ENCODE assay signal across 32 cellular contexts in the genomic region with DNA sequence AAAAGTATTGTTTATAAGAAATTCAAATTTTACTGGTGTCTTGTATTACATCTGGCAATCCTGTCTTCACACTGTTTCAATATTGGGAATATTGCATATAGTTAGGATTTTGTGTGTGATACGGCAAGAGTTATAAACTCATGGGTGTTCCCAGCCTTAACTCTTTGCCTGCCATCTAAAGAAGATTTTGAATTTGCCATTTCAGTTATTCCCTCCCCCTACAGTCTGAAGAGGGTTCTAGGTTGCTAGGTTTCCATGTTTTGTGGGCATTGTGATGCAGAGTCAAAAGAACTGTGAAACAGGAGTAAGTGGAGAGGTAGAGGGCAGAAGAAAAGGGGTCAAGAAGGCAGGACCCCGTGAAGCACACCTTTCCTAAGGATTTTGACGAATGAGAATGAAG. TPM values are rescaled to one million over a fixed set of nuclear protein-coding genes. Genes with fewer than 3 reads are reported as not detected.
"Had no signal": no experiment of that assay in that cellular context is flagged by ENCODE, and none has a peak within 500 bp of the region (broad histone marks: within the 10 kb centered on the region; RNA-seq: fewer than 3 reads in every experiment).

A gene (plus strand): TSS at position 301 of the 400 bp plus-strand sequence. CDS start 6,190 bp downstream, outside the sequence.

- H3K9me3 Mint-ChIP-seq: activated CD4-positive, alpha-beta T cell treated with anti-CD3 and anti-CD28 coated beads, Interleukin-2, amount 10 ng/mL, durations not matched to agents 24 days and 14 days; activated naive CD4-positive, alpha-beta T cell treated with anti-CD3 and anti-CD28 coated beads, Interleukin-2, amount 50 U/mL, for 24 hours; activated T-cell treated with anti-CD3 and anti-CD28 coated beads, Interleukin-2, amount 50 U/mL, for 24 hours had no signal

- H3K27me3 ChIP-seq: ascending aorta, brain microvascular endothelial cell, colonic mucosa, esophagus squamous epithelium, gastroesophageal sphincter, heart right ventricle, hepatocyte had no signal

- H3K4me3 Mint-ChIP-seq: activated CD4-positive, alpha-beta memory T cell treated with anti-CD3 and anti-CD28 coated beads for 36 hours; activated CD4-positive, alpha-beta T cell treated with anti-CD3 and anti-CD28 coated beads for 36 hours; activated CD4-positive, alpha-beta T cell treated with anti-CD3 and anti-CD28 coated beads, Interleukin-2, amount 10 ng/mL, durations not matched to agents 24 days and 14 days; activated naive CD4-positive, alpha-beta T cell treated with anti-CD3 and anti-CD28 coated beads, Interleukin-2, amount 50 U/mL, for 24 hours; activated naive CD8-positive, alpha-beta T cell treated with anti-CD3 and anti-CD28 coated beads for 36 hours; activated T-cell treated with anti-CD3 and anti-CD28 coated beads, Interleukin-2, amount 50 U/mL, for 24 hours had no signal

- H2AFZ ChIP-seq: hepatocyte had no signal

- H3K4me2 ChIP-seq: hepatocyte had no signal

- H3K27ac ChIP-seq: ascending aorta, brain microvascular endothelial cell, colonic mucosa, epithelial cell of prostate, esophagus squamous epithelium, gastroesophageal sphincter, heart right ventricle, hepatocyte had no signal

- H3K27ac Mint-ChIP-seq: activated CD4-positive, alpha-beta memory T cell treated with anti-CD3 and anti-CD28 coated beads for 36 hours; activated CD4-positive, alpha-beta T cell treated with anti-CD3 and anti-CD28 coated beads for 36 hours; activated CD4-positive, alpha-beta T cell treated with anti-CD3 and anti-CD28 coated beads, Interleukin-2, amount 10 ng/mL, durations not matched to agents 24 days and 14 days; activated naive CD4-positive, alpha-beta T cell treated with anti-CD3 and anti-CD28 coated beads, Interleukin-2, amount 50 U/mL, for 24 hours; activated naive CD8-positive, alpha-beta T cell treated with anti-CD3 and anti-CD28 coated beads for 36 hours; activated T-cell treated with anti-CD3 and anti-CD28 coated beads, Interleukin-2, amount 50 U/mL, for 24 hours; activated T-cell treated with anti-CD3 and anti-CD28 coated beads, Interleukin-2, amount 50 U/mL, for 72 hours had no signal

- H3K36me3 ChIP-seq: ascending aorta, brain microvascular endothelial cell, colonic mucosa, esophagus squamous epithelium, gastroesophageal sphincter, heart right ventricle had no signal

- H3K9me3 ChIP-seq: ascending aorta, colonic mucosa, esophagus squamous epithelium, gastroesophageal sphincter had no signal

- H3K79me2 ChIP-seq: hepatocyte had no signal

- ATAC-seq: activated CD4-positive, alpha-beta T cell treated with anti-CD3 and anti-CD28 coated beads for 36 hours; activated T-cell treated with anti-CD3 and anti-CD28 coated beads, Interleukin-2, amount 50 U/mL, for 72 hours; gastroesophageal sphincter; heart right ventricle had no signal

- H3K27me3 Mint-ChIP-seq: activated CD4-positive, alpha-beta memory T cell treated with anti-CD3 and anti-CD28 coated beads for 36 hours; activated CD4-positive, alpha-beta T cell treated with anti-CD3 and anti-CD28 coated beads for 36 hours; activated CD4-positive, alpha-beta T cell treated with anti-CD3 and anti-CD28 coated beads, Interleukin-2, amount 10 ng/mL, durations not matched to agents 24 days and 14 days; activated naive CD4-positive, alpha-beta T cell treated with anti-CD3 and anti-CD28 coated beads, Interleukin-2, amount 50 U/mL, for 24 hours; activated naive CD8-positive, alpha-beta T cell treated with anti-CD3 and anti-CD28 coated beads for 36 hours; activated T-cell treated with anti-CD3 and anti-CD28 coated beads, Interleukin-2, amount 50 U/mL, for 24 hours had no signal

- H3K4me3 ChIP-seq: ascending aorta, colonic mucosa, esophagus squamous epithelium, gastroesophageal sphincter, heart right ventricle, hepatocyte had no signal

- H3K4me1 Mint-ChIP-seq: activated CD4-positive, alpha-beta T cell treated with anti-CD3 and anti-CD28 coated beads for 36 hours; activated CD4-positive, alpha-beta T cell treated with anti-CD3 and anti-CD28 coated beads, Interleukin-2, amount 10 ng/mL, durations not matched to agents 24 days and 14 days; activated naive CD4-positive, alpha-beta T cell treated with anti-CD3 and anti-CD28 coated beads, Interleukin-2, amount 50 U/mL, for 24 hours; activated naive CD8-positive, alpha-beta T cell treated with anti-CD3 and anti-CD28 coated beads for 36 hours had no signal

- DNase-seq: activated CD4-positive, alpha-beta memory T cell treated with anti-CD3 and anti-CD28 coated beads for 36 hours; activated CD4-positive, alpha-beta T cell treated with anti-CD3 and anti-CD28 coated beads for 36 hours; activated CD4-positive, alpha-beta T cell treated with anti-CD3 and anti-CD28 coated beads, Interleukin-2, amount 10 ng/mL, durations not matched to agents 24 days and 14 days; activated CD4-positive, CD25-positive, alpha-beta regulatory T cell; activated CD4-positive, CD25-positive, alpha-beta regulatory T cell treated with anti-CD3 and anti-CD28 coated beads, Interleukin-2, amount 50 U/mL, for 72 hours; activated CD8-positive, alpha-beta memory T cell treated with anti-CD3 and anti-CD28 coated beads, Interleukin-2, amount 50 U/mL, for 48 hours; activated gamma-delta T cell; activated naive CD4-positive, alpha-beta T cell; activated naive CD8-positive, alpha-beta T cell treated with anti-CD3 and anti-CD28 coated beads for 36 hours; activated T-cell treated with anti-CD3 and anti-CD28 coated beads for 4 hours; activated T-cell treated with anti-CD3 and anti-CD28 coated beads, Interleukin-2, amount 50 U/mL, for 24 hours; activated T-cell treated with anti-CD3 and anti-CD28 coated beads, Interleukin-2, amount 50 U/mL, for 72 hours; brain microvascular endothelial cell; caudate nucleus; colonic mucosa; effector CD8-positive, alpha-beta T cell; esophagus squamous epithelium; foreskin melanocyte; heart right ventricle; T-helper 2 cell had no signal

- H3K36me3 Mint-ChIP-seq: activated CD4-positive, alpha-beta memory T cell treated with anti-CD3 and anti-CD28 coated beads for 36 hours; activated naive CD4-positive, alpha-beta T cell treated with anti-CD3 and anti-CD28 coated beads, Interleukin-2, amount 50 U/mL, for 24 hours; activated naive CD8-positive, alpha-beta T cell treated with anti-CD3 and anti-CD28 coated beads for 36 hours had no signal

- H3K4me1 ChIP-seq: ascending aorta, colonic mucosa, esophagus squamous epithelium, gastroesophageal sphincter, heart right ventricle had no signal

RNA-seq across cellular contexts. Expression of the gene that starts here (rescaled TPM):
- total RNA-seq: activated CD4-positive, alpha-beta memory T cell treated with anti-CD3 and anti-CD28 coated beads for 36 hours; activated CD4-positive, alpha-beta T cell treated with anti-CD3 and anti-CD28 coated beads for 36 hours; activated CD4-positive, alpha-beta T cell treated with anti-CD3 and anti-CD28 coated beads, Interleukin-2, amount 10 ng/mL, durations not matched to agents 24 days and 14 days; activated naive CD8-positive, alpha-beta T cell treated with anti-CD3 and anti-CD28 coated beads for 36 hours; activated T-cell treated with anti-CD3 and anti-CD28 coated beads, Interleukin-2, amount 50 U/mL, for 72 hours; ascending aorta; colonic mucosa; dermis microvascular lymphatic vessel endothelial cell; endothelial cell of umbilical vein; esophagus squamous epithelium; fibroblast of lung; fibroblast of villous mesenchyme; gastroesophageal sphincter; glomerular endothelial cell; heart right ventricle; hepatocyte; T-helper 1 cell treated with Interleukin-12 subunit alpha and Interleukin-12 subunit beta and Interleukin-4 antibody, amounts not matched to agents 30 ng/mL and 1 ng/mL, for 36 hours had no signal
- polyA plus RNA-seq: endothelial cell of umbilical vein, esophagus, fibroblast of lung, heart right ventricle, hepatocyte had no signal
